In genomic region chr10:35835545-35835944, GRCh38 we compare ENCODE assay signal across 28 cellular contexts.
"Had no signal": no experiment of that assay in that cellular context is flagged by ENCODE, and none has a peak within 500 bp of the region (broad histone marks: within the 10 kb centered on the region; RNA-seq: fewer than 3 reads in every experiment).

No MANE protein-coding gene starts in this region.

- H3K4me3 ChIP-seq: coronary artery, esophagus muscularis mucosa, gastroesophageal sphincter, heart left ventricle, hepatocyte, lung, mucosa of descending colon, prostate gland, sigmoid colon, stomach, testis, tibial nerve, upper lobe of left lung, vagina had no signal

- H2AFZ ChIP-seq: hepatocyte had no signal

- H3K4me2 ChIP-seq: hepatocyte had no signal

- H3K9me3 ChIP-seq: mucosa of descending colon, prostate gland, testis, vagina had no signal

- H3K27me3 ChIP-seq: esophagus muscularis mucosa, foreskin keratinocyte, gastroesophageal sphincter, heart left ventricle, hepatocyte, neutrophil, sigmoid colon, stomach, testis, tibial nerve, upper lobe of left lung, vagina had no signal

- FAIRE-seq: endothelial cell of umbilical vein, kidney had no signal

- H3K36me3 ChIP-seq: esophagus muscularis mucosa, gastroesophageal sphincter, heart left ventricle, neutrophil, prostate gland, sigmoid colon, stomach, tibial nerve, upper lobe of left lung, vagina had no signal

- ATAC-seq: gastroesophageal sphincter; heart left ventricle; left lobe of liver; mucosa of descending colon; natural killer cell treated with Interleukin-12 subunit alpha and Interleukin-12 subunit beta and Interleukin-15 and Interleukin-18, amount 100 ng/mL, for 72 hours; right cardiac atrium; stimulated activated effector memory CD8-positive, alpha-beta T cell treated with anti-CD3 and anti-CD28 coated beads, Interleukin-12 subunit alpha, Interleukin-12 subunit beta, amount 100 ng/mL, for 72 hours had no signal

- DNase-seq: dermis blood vessel endothelial cell; effector memory CD4-positive, alpha-beta T cell; heart left ventricle; kidney; mucosa of descending colon; naive B cell; right cardiac atrium; sigmoid colon; stimulated activated CD4-positive, alpha-beta T cell treated with anti-CD3 and anti-CD28 coated beads, Interleukin-2, amount 100 ng/mL, for 24 hours; stimulated activated CD4-positive, alpha-beta T cell treated with anti-CD3 and anti-CD28 coated beads, Interleukin-4, amount 100 ng/mL, for 24 hours; stimulated activated naive CD4-positive, alpha-beta T cell treated with Interleukin-2 at 50 U/mL for 16 hours; stomach; testis; upper lobe of left lung had no signal

- H3K79me2 ChIP-seq: hepatocyte had no signal

- H3K4me1 ChIP-seq: esophagus muscularis mucosa, foreskin keratinocyte, gastroesophageal sphincter, heart left ventricle, prostate gland, sigmoid colon, stomach, testis, tibial nerve, upper lobe of left lung, vagina had no signal

- H3K27ac ChIP-seq: coronary artery, esophagus muscularis mucosa, foreskin keratinocyte, gastroesophageal sphincter, heart left ventricle, hepatocyte, neutrophil, prostate gland, sigmoid colon, stomach, testis, tibial nerve, upper lobe of left lung, vagina had no signal
